In the genomic region with DNA sequence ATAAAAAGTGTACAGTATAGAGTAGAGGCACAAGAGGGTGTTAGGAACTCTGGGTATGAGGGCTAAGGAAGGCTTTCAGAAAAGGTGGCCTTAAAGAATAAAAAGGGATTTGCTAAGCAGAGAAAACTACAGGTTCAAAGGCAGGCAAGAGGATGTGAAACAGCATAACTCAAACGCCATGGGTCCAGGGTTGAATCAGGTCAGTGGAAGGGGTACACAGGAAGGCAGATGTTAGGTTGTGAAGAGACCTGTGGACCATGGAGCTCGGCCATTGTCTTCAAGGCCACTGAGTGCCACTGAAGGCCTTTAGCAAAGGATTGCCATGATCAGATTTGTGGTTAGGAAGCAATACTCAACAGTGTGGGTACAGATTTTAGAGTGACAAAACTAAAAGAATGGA, we compare ENCODE assay signal across 1 cellular context.
TF ChIP-seq lines count a peak whose summit lies in the region.

No MANE protein-coding gene starts in this region.

TF ChIP-seq in GM23338, 12 proteins besides CTCF, POLR2A, EP300 and RAD21 (continued from another document):
- no peak for TF ChIP-seq CREB1 (CRISPR knock-in tag; IDR thresholded peaks at IDR 0.05; ENCODE audit: low read depth)
